ENCODE assay signal across 35 cellular contexts in genomic region chr7:28584235-28584634, GRCh38.
"Had no signal": no experiment of that assay in that cellular context is flagged by ENCODE, and none has a peak within 500 bp of the region (broad histone marks: within the 10 kb centered on the region; RNA-seq: fewer than 3 reads in every experiment).

No MANE protein-coding gene starts in this region.

- H3K27ac ChIP-seq: adrenal gland, body of pancreas, esophagus muscularis mucosa, foreskin keratinocyte, gastrocnemius medialis, heart left ventricle had no signal

- DNase-seq: activated CD4-positive, alpha-beta memory T cell treated with anti-CD3 and anti-CD28 coated beads for 36 hours; activated CD4-positive, alpha-beta T cell treated with anti-CD3 and anti-CD28 coated beads for 36 hours; activated CD4-positive, alpha-beta T cell treated with anti-CD3 and anti-CD28 coated beads, Interleukin-2, amount 10 ng/mL, durations not matched to agents 24 days and 14 days; activated CD4-positive, CD25-positive, alpha-beta regulatory T cell; activated CD4-positive, CD25-positive, alpha-beta regulatory T cell treated with anti-CD3 and anti-CD28 coated beads, Interleukin-2, amount 50 U/mL, for 72 hours; activated CD8-positive, alpha-beta memory T cell treated with anti-CD3 and anti-CD28 coated beads, Interleukin-2, amount 10 ng/mL, durations not matched to agents 7 days and 5 days; activated CD8-positive, alpha-beta memory T cell treated with anti-CD3 and anti-CD28 coated beads, Interleukin-2, amount 50 U/mL, for 4 hours; activated CD8-positive, alpha-beta T cell treated with anti-CD3 and anti-CD28 coated beads, Interleukin-2, amount 10 ng/mL, durations not matched to agents 7 days and 5 days; activated effector memory CD4-positive, alpha-beta T cell treated with anti-CD3 and anti-CD28 coated beads, Interleukin-2, amount 50 U/mL, for 16 hours; activated naive CD4-positive, alpha-beta T cell treated with anti-CD3 and anti-CD28 coated beads, Interleukin-2, amount 10 ng/mL, durations not matched to agents 7 days and 5 days; activated naive CD8-positive, alpha-beta T cell treated with anti-CD3 and anti-CD28 coated beads, Interleukin-2, amount 50 U/mL, for 24 hours; activated T-cell treated with anti-CD3 and anti-CD28 coated beads, Interleukin-2, amount 50 U/mL, for 1 hour; activated T-cell treated with anti-CD3 and anti-CD28 coated beads, Interleukin-2, amount 50 U/mL, for 48 hours; adrenal gland; amygdala; aorta; body of pancreas; caudate nucleus; cortex of kidney; dermis blood vessel endothelial cell; effector CD4-positive, alpha-beta T cell; effector memory CD8-positive, alpha-beta T cell; erythroblast; foreskin keratinocyte; gastrocnemius medialis; glutamatergic neuron; heart left ventricle; T-cell had no signal

- H3K9me3 ChIP-seq: adrenal gland, body of pancreas, esophagus muscularis mucosa, gastrocnemius medialis, heart left ventricle had no signal

- H3K4me3 Mint-ChIP-seq: activated CD4-positive, alpha-beta memory T cell treated with anti-CD3 and anti-CD28 coated beads for 36 hours; activated CD4-positive, alpha-beta T cell treated with anti-CD3 and anti-CD28 coated beads for 36 hours; activated CD4-positive, alpha-beta T cell treated with anti-CD3 and anti-CD28 coated beads, Interleukin-2, amount 10 ng/mL, durations not matched to agents 24 days and 14 days; activated CD8-positive, alpha-beta memory T cell treated with anti-CD3 and anti-CD28 coated beads, Interleukin-2, amount 10 ng/mL, durations not matched to agents 7 days and 5 days; activated CD8-positive, alpha-beta T cell treated with anti-CD3 and anti-CD28 coated beads, Interleukin-2, amount 10 ng/mL, durations not matched to agents 7 days and 5 days; activated naive CD4-positive, alpha-beta T cell treated with anti-CD3 and anti-CD28 coated beads, Interleukin-2, amount 10 ng/mL, durations not matched to agents 7 days and 5 days; activated naive CD8-positive, alpha-beta T cell treated with anti-CD3 and anti-CD28 coated beads, Interleukin-2, amount 50 U/mL, for 24 hours; activated T-helper 1 cell treated with anti-CD3 and anti-CD28 coated beads, Interleukin-12 subunit alpha, Interleukin-12 subunit beta, Interleukin-2, Interleukin-4 antibody, amounts not matched to agents 30 ng/mL and 10 ng/mL and 1 ng/mL, durations not matched to agents 14 hours and 24 hours and 36 hours; effector memory CD8-positive, alpha-beta T cell; T-cell; T-helper 1 cell treated with Interleukin-12 subunit alpha and Interleukin-12 subunit beta and Interleukin-4 antibody, amounts not matched to agents 30 μg/mL and 1 μg/mL, for 36 hours; T-helper 2 cell treated with Interferon-gamma antibody and Interleukin-4, amounts not matched to agents 5 μg/mL and 100 μg/mL, for 36 hours had no signal

- H3K27ac Mint-ChIP-seq: activated CD4-positive, alpha-beta memory T cell treated with anti-CD3 and anti-CD28 coated beads for 36 hours; activated CD4-positive, alpha-beta T cell treated with anti-CD3 and anti-CD28 coated beads for 36 hours; activated CD4-positive, alpha-beta T cell treated with anti-CD3 and anti-CD28 coated beads, Interleukin-2, amount 10 ng/mL, durations not matched to agents 24 days and 14 days; activated CD8-positive, alpha-beta memory T cell treated with anti-CD3 and anti-CD28 coated beads, Interleukin-2, amount 10 ng/mL, durations not matched to agents 7 days and 5 days; activated CD8-positive, alpha-beta T cell treated with anti-CD3 and anti-CD28 coated beads, Interleukin-2, amount 10 ng/mL, durations not matched to agents 7 days and 5 days; activated naive CD4-positive, alpha-beta T cell treated with anti-CD3 and anti-CD28 coated beads, Interleukin-2, amount 10 ng/mL, durations not matched to agents 7 days and 5 days; activated naive CD4-positive, alpha-beta T cell treated with anti-CD3 and anti-CD28 coated beads, Interleukin-2, amount 50 U/mL, for 72 hours; activated naive CD8-positive, alpha-beta T cell treated with anti-CD3 and anti-CD28 coated beads, Interleukin-2, amount 50 U/mL, for 24 hours; activated T-helper 1 cell treated with anti-CD3 and anti-CD28 coated beads, Interleukin-12 subunit alpha, Interleukin-12 subunit beta, Interleukin-2, Interleukin-4 antibody, amounts not matched to agents 30 ng/mL and 10 ng/mL and 1 ng/mL, durations not matched to agents 14 hours and 24 hours and 36 hours; activated T-helper 2 cell treated with anti-CD3 and anti-CD28 coated beads, Interferon-gamma antibody, Interleukin-2, Interleukin-4, amounts not matched to agents 10 μg/mL and 5 μg/mL and 100 μg/mL, durations not matched to agents 14 hours and 24 hours and 36 hours; effector memory CD8-positive, alpha-beta T cell; T-cell; T-helper 1 cell treated with Interleukin-12 subunit alpha and Interleukin-12 subunit beta and Interleukin-4 antibody, amounts not matched to agents 30 μg/mL and 1 μg/mL, for 36 hours; T-helper 2 cell treated with Interferon-gamma antibody and Interleukin-4, amounts not matched to agents 5 μg/mL and 100 μg/mL, for 36 hours had no signal

- H3K4me3 ChIP-seq: adrenal gland, body of pancreas, esophagus muscularis mucosa, gastrocnemius medialis, heart left ventricle had no signal

- ATAC-seq: activated CD4-positive, alpha-beta T cell treated with anti-CD3 and anti-CD28 coated beads for 36 hours; activated CD8-positive, alpha-beta memory T cell treated with anti-CD3 and anti-CD28 coated beads, Interleukin-2, amount 10 ng/mL, durations not matched to agents 7 days and 5 days; activated CD8-positive, alpha-beta T cell treated with anti-CD3 and anti-CD28 coated beads, Interleukin-2, amount 10 ng/mL, durations not matched to agents 7 days and 5 days; activated naive CD4-positive, alpha-beta T cell treated with anti-CD3 and anti-CD28 coated beads, Interleukin-2, amount 50 U/mL, for 72 hours; activated naive CD8-positive, alpha-beta T cell treated with anti-CD3 and anti-CD28 coated beads, Interleukin-2, amount 50 U/mL, for 24 hours; body of pancreas; effector memory CD8-positive, alpha-beta T cell; foreskin keratinocyte; gastrocnemius medialis; heart left ventricle; T-cell had no signal

- H3K27me3 ChIP-seq: adrenal gland, body of pancreas, esophagus muscularis mucosa, gastrocnemius medialis, heart left ventricle had no signal

- FAIRE-seq: colon had no signal

- H3K4me1 Mint-ChIP-seq: activated CD4-positive, alpha-beta T cell treated with anti-CD3 and anti-CD28 coated beads for 36 hours; activated CD4-positive, alpha-beta T cell treated with anti-CD3 and anti-CD28 coated beads, Interleukin-2, amount 10 ng/mL, durations not matched to agents 24 days and 14 days; activated CD8-positive, alpha-beta memory T cell treated with anti-CD3 and anti-CD28 coated beads, Interleukin-2, amount 10 ng/mL, durations not matched to agents 7 days and 5 days; activated naive CD4-positive, alpha-beta T cell treated with anti-CD3 and anti-CD28 coated beads, Interleukin-2, amount 10 ng/mL, durations not matched to agents 7 days and 5 days; activated naive CD8-positive, alpha-beta T cell treated with anti-CD3 and anti-CD28 coated beads, Interleukin-2, amount 50 U/mL, for 24 hours; T-cell had no signal

- H3K36me3 Mint-ChIP-seq: activated CD4-positive, alpha-beta memory T cell treated with anti-CD3 and anti-CD28 coated beads for 36 hours; activated CD8-positive, alpha-beta memory T cell treated with anti-CD3 and anti-CD28 coated beads, Interleukin-2, amount 10 ng/mL, durations not matched to agents 7 days and 5 days; activated naive CD4-positive, alpha-beta T cell treated with anti-CD3 and anti-CD28 coated beads, Interleukin-2, amount 10 ng/mL, durations not matched to agents 7 days and 5 days; activated naive CD4-positive, alpha-beta T cell treated with anti-CD3 and anti-CD28 coated beads, Interleukin-2, amount 50 U/mL, for 72 hours; T-cell had no signal

- H3K9me3 Mint-ChIP-seq: activated CD4-positive, alpha-beta memory T cell treated with anti-CD3 and anti-CD28 coated beads for 36 hours; activated naive CD4-positive, alpha-beta T cell treated with anti-CD3 and anti-CD28 coated beads, Interleukin-2, amount 10 ng/mL, durations not matched to agents 7 days and 5 days; activated naive CD4-positive, alpha-beta T cell treated with anti-CD3 and anti-CD28 coated beads, Interleukin-2, amount 50 U/mL, for 72 hours; activated naive CD8-positive, alpha-beta T cell treated with anti-CD3 and anti-CD28 coated beads, Interleukin-2, amount 50 U/mL, for 24 hours; activated T-helper 1 cell treated with anti-CD3 and anti-CD28 coated beads, Interleukin-12 subunit alpha, Interleukin-12 subunit beta, Interleukin-2, Interleukin-4 antibody, amounts not matched to agents 30 ng/mL and 10 ng/mL and 1 ng/mL, durations not matched to agents 14 hours and 24 hours and 36 hours; activated T-helper 2 cell treated with anti-CD3 and anti-CD28 coated beads, Interferon-gamma antibody, Interleukin-2, Interleukin-4, amounts not matched to agents 10 μg/mL and 5 μg/mL and 100 μg/mL, durations not matched to agents 14 hours and 24 hours and 36 hours; effector memory CD8-positive, alpha-beta T cell; T-helper 1 cell treated with Interleukin-12 subunit alpha and Interleukin-12 subunit beta and Interleukin-4 antibody, amounts not matched to agents 30 μg/mL and 1 μg/mL, for 36 hours; T-helper 2 cell treated with Interferon-gamma antibody and Interleukin-4, amounts not matched to agents 5 μg/mL and 100 μg/mL, for 36 hours had no signal

- H3K4me1 ChIP-seq: adrenal gland, body of pancreas, foreskin keratinocyte, gastrocnemius medialis had no signal

- H3K36me3 ChIP-seq: adrenal gland, esophagus muscularis mucosa, gastrocnemius medialis, heart left ventricle had no signal
